10 cellular contexts compared by ENCODE assay signal in the genomic region with DNA sequence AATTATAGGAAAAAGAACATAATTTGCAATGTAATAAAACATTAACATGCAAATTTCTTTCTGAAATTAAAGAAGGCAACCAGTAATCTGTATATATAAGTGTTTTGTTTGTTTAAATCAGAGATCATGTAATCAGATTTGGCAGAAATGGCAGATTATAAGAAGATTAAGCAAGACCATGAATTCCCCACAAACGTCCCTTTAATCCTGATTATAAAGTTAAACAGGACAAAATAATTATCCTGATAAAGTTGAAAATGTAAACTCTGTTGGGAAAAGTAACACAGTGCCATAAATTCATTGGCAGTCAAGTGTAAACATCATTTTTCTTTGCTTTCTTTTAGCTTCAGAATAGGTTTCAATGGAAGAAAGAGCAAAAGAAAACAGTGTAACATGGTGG.
"Had no signal": no experiment of that assay in that cellular context is flagged by ENCODE, and none has a peak within 500 bp of the region (broad histone marks: within the 10 kb centered on the region; RNA-seq: fewer than 3 reads in every experiment).

No MANE protein-coding gene starts in this region.

- H3K36me3 ChIP-seq: HAP-1 had no signal

- H3K4me1 ChIP-seq: HAP-1 had no signal

- H3K4me3 ChIP-seq: GM23248, HAP-1 had no signal

- FAIRE-seq: HepG2 had no signal

- ATAC-seq: HCT116, HepG2 had no signal

- H3K9me3 ChIP-seq: HAP-1 had no signal

- DNase-seq: GM23248, GOT3, H7, HFFc6, KBM-7 had no signal

- H3K27ac ChIP-seq: GM23248, HL-60, KMS-11 had no signal
